32 cellular contexts compared by ENCODE assay signal in the genomic region with DNA sequence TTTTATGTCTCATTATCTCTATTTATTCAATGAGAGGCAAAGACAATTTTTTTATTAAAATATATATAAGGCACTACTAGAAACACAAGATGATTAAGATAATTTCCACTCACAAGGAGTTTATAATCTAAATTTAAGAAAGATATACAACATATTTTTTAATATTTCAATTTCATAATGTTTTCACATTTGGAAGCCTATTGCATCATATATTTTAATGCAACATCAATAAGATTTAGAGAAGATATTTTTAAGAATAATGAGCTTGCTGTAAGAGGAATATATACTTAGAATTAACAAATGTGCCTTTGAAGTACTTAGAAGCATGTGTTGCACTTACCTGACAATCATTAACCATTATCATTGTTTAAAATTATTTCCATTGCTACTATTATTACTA.
"Had no signal": no experiment of that assay in that cellular context is flagged by ENCODE, and none has a peak within 500 bp of the region (broad histone marks: within the 10 kb centered on the region; RNA-seq: fewer than 3 reads in every experiment).

No MANE protein-coding gene starts in this region.

- H3K27ac ChIP-seq: body of pancreas, brain microvascular endothelial cell, breast epithelium, WERI-Rb-1 had no signal

- DNase-seq: activated CD4-positive, alpha-beta memory T cell treated with anti-CD3 and anti-CD28 coated beads, Interleukin-2, amount 10 ng/mL, durations not matched to agents 7 days and 5 days; activated CD4-positive, alpha-beta T cell treated with anti-CD3 and anti-CD28 coated beads for 1 hour; activated CD4-positive, alpha-beta T cell treated with anti-CD3 and anti-CD28 coated beads for 36 hours; activated CD4-positive, alpha-beta T cell treated with anti-CD3 and anti-CD28 coated beads for 48 hours; activated CD4-positive, alpha-beta T cell treated with anti-CD3 and anti-CD28 coated beads, Interleukin-2, amount 10 ng/mL, durations not matched to agents 7 days and 5 days; activated CD4-positive, alpha-beta T cell treated with anti-CD3 and anti-CD28 coated beads, Interleukin-2, amount 50 U/mL, for 48 hours; activated CD4-positive, CD25-positive, alpha-beta regulatory T cell; activated CD8-positive, alpha-beta memory T cell treated with anti-CD3 and anti-CD28 coated beads for 24 hours; activated CD8-positive, alpha-beta memory T cell treated with anti-CD3 and anti-CD28 coated beads, Interleukin-2, amount 10 ng/mL, durations not matched to agents 7 days and 5 days; activated CD8-positive, alpha-beta memory T cell treated with anti-CD3 and anti-CD28 coated beads, Interleukin-2, amount 50 U/mL, for 48 hours; activated CD8-positive, alpha-beta T cell treated with anti-CD3 and anti-CD28 coated beads, Interleukin-2, amount 10 ng/mL, durations not matched to agents 7 days and 5 days; activated effector memory CD4-positive, alpha-beta T cell treated with Interleukin-2 at 50 U/mL for 16 hours; activated gamma-delta T cell; activated naive CD4-positive, alpha-beta T cell treated with anti-CD3 and anti-CD28 coated beads, Interleukin-2, amount 10 ng/mL, durations not matched to agents 7 days and 5 days; activated naive CD4-positive, alpha-beta T cell treated with Interleukin-2 at 50 U/mL for 16 hours; activated naive CD8-positive, alpha-beta T cell treated with anti-CD3 and anti-CD28 coated beads, Interleukin-2, amount 10 ng/mL, durations not matched to agents 7 days and 5 days; activated naive CD8-positive, alpha-beta T cell treated with anti-CD3 and anti-CD28 coated beads, Interleukin-2, amount 50 U/mL, for 24 hours; activated T-cell treated with anti-CD3 and anti-CD28 coated beads, Interleukin-2, amount 50 U/mL, for 24 hours; activated T-cell treated with anti-CD3 and anti-CD28 coated beads, Interleukin-2, amount 50 U/mL, for 48 hours; amygdala; aorta; body of pancreas; brain microvascular endothelial cell; central memory CD4-positive, alpha-beta T cell; T-helper 1 cell; T-helper 2 cell; T-helper 9 cell; WERI-Rb-1 had no signal

- FAIRE-seq: astrocyte had no signal

- H3K36me3 ChIP-seq: brain microvascular endothelial cell, breast epithelium, WERI-Rb-1 had no signal

- ATAC-seq: activated CD4-positive, alpha-beta T cell treated with anti-CD3 and anti-CD28 coated beads for 36 hours; activated CD4-positive, CD25-positive, alpha-beta regulatory T cell treated with anti-CD3 and anti-CD28 coated beads, Interleukin-2, amount 50 U/mL, for 24 hours; activated CD8-positive, alpha-beta memory T cell treated with anti-CD3 and anti-CD28 coated beads, Interleukin-2, amount 10 ng/mL, durations not matched to agents 7 days and 5 days; activated CD8-positive, alpha-beta T cell treated with anti-CD3 and anti-CD28 coated beads, Interleukin-2, amount 10 ng/mL, durations not matched to agents 7 days and 5 days; activated naive CD8-positive, alpha-beta T cell treated with anti-CD3 and anti-CD28 coated beads, Interleukin-2, amount 50 U/mL, for 24 hours; body of pancreas; WTC11 had no signal

- H3K4me1 ChIP-seq: body of pancreas, breast epithelium had no signal

- H3K4me3 ChIP-seq: body of pancreas, breast epithelium had no signal

- H3K27me3 ChIP-seq: body of pancreas, brain microvascular endothelial cell, breast epithelium had no signal
